ENCODE assay signal across 1 cellular context in genomic region chr7:50803359-50804337, GRCh38.
A peak's percentile ranks its signal among the peaks of the same experiment; 100 is the strongest.
TF ChIP-seq lines count a peak whose summit lies in the region.

No MANE protein-coding gene starts in this region.

TF ChIP-seq in A549, 52 proteins besides CTCF, POLR2A, EP300 and RAD21 (continued from another document):
- no peak for TF ChIP-seq REST (IDR thresholded peaks at IDR 0.05)
- no peak for TF ChIP-seq TP53 (CRISPR knock-in tag; IDR thresholded peaks at IDR 0.05)
- no peak for TF ChIP-seq HOXB5 (CRISPR knock-in tag; IDR thresholded peaks at IDR 0.05)
- no peak for TF ChIP-seq RNF2 (IDR thresholded peaks at IDR 0.05; ENCODE audit: borderline replicate concordance, low read depth)
- no peak for TF ChIP-seq KDM5A (IDR thresholded peaks at IDR 0.05)
- TF ChIP-seq CHD4 (IDR thresholded peaks at IDR 0.05; ENCODE audit: borderline replicate concordance) = no peak
- no peak for TF ChIP-seq ESRRA (IDR thresholded peaks at IDR 0.05; ENCODE audit: borderline replicate concordance, low read length)
- TF ChIP-seq KDM1A (IDR thresholded peaks at IDR 0.05; ENCODE audit: low read depth) = no peak
- no peak for TF ChIP-seq BCL3 (IDR thresholded peaks at IDR 0.05)
- TF ChIP-seq MYC (IDR thresholded peaks at IDR 0.05; ENCODE audit: borderline replicate concordance, low read length) = peak; percentile 28; the same call in 1 of the 2 replicates
- peak; percentile 70 for TF ChIP-seq FOSL2 (IDR thresholded peaks at IDR 0.05)
- TF ChIP-seq FOSL2 (CRISPR knock-in tag; IDR thresholded peaks at IDR 0.05) = peak; percentile 59
- peak; percentile 45; the same call in 1 of the 2 replicates for TF ChIP-seq MAX (IDR thresholded peaks at IDR 0.05)
- TF ChIP-seq NR3C1 (IDR thresholded peaks at IDR 0.05) = no peak
